In genomic region chr2:11080253-11081115, GRCh38 we compare ENCODE assay signal across 14 cellular contexts.
DNase-seq lines count a peak whose midpoint lies in the region; ATAC-seq lines count a peak whose summit lies in the region.
"Had no signal": no experiment of that assay in that cellular context is flagged by ENCODE, and none has a peak within 500 bp of the region (broad histone marks: within the 10 kb centered on the region; RNA-seq: fewer than 3 reads in every experiment).

No MANE protein-coding gene starts in this region.

- no peak for DNase-seq in activated CD4-positive, alpha-beta T cell treated with anti-CD3 and anti-CD28 coated beads, Interleukin-2, amount 10 ng/mL, durations not matched to agents 7 days and 5 days
- no peak for DNase-seq in activated CD4-positive, alpha-beta T cell treated with anti-CD3 and anti-CD28 coated beads for 4 hours
- DNase-seq in NCI-H524 (lab: John Stamatoyannopoulos, UW), result peak; percentile 96
- DNase-seq in left kidney (ENCODE audit: low read depth, low spot score), result peak; percentile 56
- peak in 1 of 2 donors; percentile 35 for DNase-seq in stimulated activated effector memory CD8-positive, alpha-beta T cell treated with anti-CD3 and anti-CD28 coated beads, Interleukin-12 subunit alpha, Interleukin-12 subunit beta, amount 100 ng/mL, for 72 hours (ENCODE audit: low spot score in 2 of 2)
- DNase-seq in AG20443 (ENCODE audit: low spot score), result no peak
- DNase-seq in NCI-H2029 (lab: John Stamatoyannopoulos, UW), result no peak
- DNase-seq: activated naive CD8-positive, alpha-beta T cell treated with anti-CD3 and anti-CD28 coated beads for 36 hours; body of pancreas; CD4-positive, alpha-beta T cell; mesenchymal stem cell; NCI-H2081 treated with DMSO at 0.1 percent for 48 hours had no signal

- H3K27me3 Mint-ChIP-seq in activated CD4-positive, alpha-beta T cell treated with anti-CD3 and anti-CD28 coated beads, Interleukin-2, amount 10 ng/mL, durations not matched to agents 7 days and 5 days, result peaks cover 16% of the 10 kb centered on the region
- H3K27me3 Mint-ChIP-seq: CD4-positive, alpha-beta T cell had no signal

- H3K4me3 Mint-ChIP-seq in activated CD4-positive, alpha-beta T cell treated with anti-CD3 and anti-CD28 coated beads, Interleukin-2, amount 10 ng/mL, durations not matched to agents 7 days and 5 days, result no peak overlapping the region
- no peak overlapping the region for H3K4me3 Mint-ChIP-seq in stimulated activated effector memory CD8-positive, alpha-beta T cell treated with anti-CD3 and anti-CD28 coated beads, Interleukin-12 subunit alpha, Interleukin-12 subunit beta, amount 100 ng/mL, for 72 hours
- H3K4me3 Mint-ChIP-seq: activated naive CD8-positive, alpha-beta T cell treated with anti-CD3 and anti-CD28 coated beads for 36 hours; CD4-positive, alpha-beta T cell; stimulated activated naive CD8-positive, alpha-beta T cell treated with anti-CD3 and anti-CD28 coated beads, Interleukin-15, Interleukin-2, amounts not matched to agents 100 ng/mL and 50 ng/mL, for 24 hours had no signal

- CTCF ChIA-PET in activated CD4-positive, alpha-beta T cell treated with anti-CD3 and anti-CD28 coated beads, Interleukin-2, amount 10 ng/mL, durations not matched to agents 7 days and 5 days (lab: Charles Lee), result no interaction called here

- H3K9me3 Mint-ChIP-seq in activated CD4-positive, alpha-beta T cell treated with anti-CD3 and anti-CD28 coated beads, Interleukin-2, amount 10 ng/mL, durations not matched to agents 7 days and 5 days, result no peaks in the 10 kb centered on the region
- H3K9me3 Mint-ChIP-seq in stimulated activated effector memory CD8-positive, alpha-beta T cell treated with anti-CD3 and anti-CD28 coated beads, Interleukin-12 subunit alpha, Interleukin-12 subunit beta, amount 100 ng/mL, for 72 hours, result no peaks in the 10 kb centered on the region
- H3K9me3 Mint-ChIP-seq: activated naive CD8-positive, alpha-beta T cell treated with anti-CD3 and anti-CD28 coated beads for 36 hours; CD4-positive, alpha-beta T cell; stimulated activated naive CD8-positive, alpha-beta T cell treated with anti-CD3 and anti-CD28 coated beads, Interleukin-15, Interleukin-2, amounts not matched to agents 100 ng/mL and 50 ng/mL, for 24 hours had no signal

- ATAC-seq in stimulated activated effector memory CD8-positive, alpha-beta T cell treated with anti-CD3 and anti-CD28 coated beads, Interleukin-12 subunit alpha, Interleukin-12 subunit beta, amount 100 ng/mL, for 72 hours, result peak; percentile 13
- no peak for ATAC-seq in HG02981 (IDR thresholded peaks at IDR 0.05; ENCODE audit: unreplicated experiment)
- ATAC-seq: body of pancreas had no signal

- H3K36me3 Mint-ChIP-seq in activated CD4-positive, alpha-beta T cell treated with anti-CD3 and anti-CD28 coated beads, Interleukin-2, amount 10 ng/mL, durations not matched to agents 7 days and 5 days (ENCODE audit: low read depth), result no peaks in the 10 kb centered on the region
- no peaks in the 10 kb centered on the region for H3K36me3 Mint-ChIP-seq in stimulated activated effector memory CD8-positive, alpha-beta T cell treated with anti-CD3 and anti-CD28 coated beads, Interleukin-12 subunit alpha, Interleukin-12 subunit beta, amount 100 ng/mL, for 72 hours
- H3K36me3 Mint-ChIP-seq: activated naive CD8-positive, alpha-beta T cell treated with anti-CD3 and anti-CD28 coated beads for 36 hours had no signal

- POLR2A ChIA-PET in activated CD4-positive, alpha-beta T cell treated with anti-CD3 and anti-CD28 coated beads, Interleukin-2, amount 10 ng/mL, durations not matched to agents 7 days and 5 days (lab: Charles Lee), result no interaction called here

- H3K27ac Mint-ChIP-seq in activated CD4-positive, alpha-beta T cell treated with anti-CD3 and anti-CD28 coated beads, Interleukin-2, amount 10 ng/mL, durations not matched to agents 7 days and 5 days, result peak overlapping the region; percentile 44
- H3K27ac Mint-ChIP-seq in stimulated activated effector memory CD8-positive, alpha-beta T cell treated with anti-CD3 and anti-CD28 coated beads, Interleukin-12 subunit alpha, Interleukin-12 subunit beta, amount 100 ng/mL, for 72 hours, result no peak overlapping the region
- H3K27ac Mint-ChIP-seq: activated naive CD8-positive, alpha-beta T cell treated with anti-CD3 and anti-CD28 coated beads for 36 hours; CD4-positive, alpha-beta T cell; stimulated activated naive CD8-positive, alpha-beta T cell treated with anti-CD3 and anti-CD28 coated beads, Interleukin-15, Interleukin-2, amounts not matched to agents 100 ng/mL and 50 ng/mL, for 24 hours had no signal

- H3K4me1 Mint-ChIP-seq in activated CD4-positive, alpha-beta T cell treated with anti-CD3 and anti-CD28 coated beads, Interleukin-2, amount 10 ng/mL, durations not matched to agents 7 days and 5 days, result no peaks in the 10 kb centered on the region
- H3K4me1 Mint-ChIP-seq in stimulated activated effector memory CD8-positive, alpha-beta T cell treated with anti-CD3 and anti-CD28 coated beads, Interleukin-12 subunit alpha, Interleukin-12 subunit beta, amount 100 ng/mL, for 72 hours, result no peaks in the 10 kb centered on the region
- H3K4me1 Mint-ChIP-seq: activated naive CD8-positive, alpha-beta T cell treated with anti-CD3 and anti-CD28 coated beads for 36 hours had no signal

Comparison
In these comparisons a context has a peak if more than half of its experiments do, and no peak if none do; other contexts are left out.
1. DNase-seq: peak in NCI-H524 (2 of 2) and left kidney (single experiment); none in activated CD4-positive, alpha-beta T cell treated with anti-CD3 and anti-CD28 coated beads, Interleukin-2, amount 10 ng/mL, durations not matched to agents 7 days and 5 days (single experiment), activated CD4-positive, alpha-beta T cell treated with anti-CD3 and anti-CD28 coated beads for 4 hours (0 of 2), AG20443 (single experiment) and NCI-H2029 (single experiment).